In the genomic region with DNA sequence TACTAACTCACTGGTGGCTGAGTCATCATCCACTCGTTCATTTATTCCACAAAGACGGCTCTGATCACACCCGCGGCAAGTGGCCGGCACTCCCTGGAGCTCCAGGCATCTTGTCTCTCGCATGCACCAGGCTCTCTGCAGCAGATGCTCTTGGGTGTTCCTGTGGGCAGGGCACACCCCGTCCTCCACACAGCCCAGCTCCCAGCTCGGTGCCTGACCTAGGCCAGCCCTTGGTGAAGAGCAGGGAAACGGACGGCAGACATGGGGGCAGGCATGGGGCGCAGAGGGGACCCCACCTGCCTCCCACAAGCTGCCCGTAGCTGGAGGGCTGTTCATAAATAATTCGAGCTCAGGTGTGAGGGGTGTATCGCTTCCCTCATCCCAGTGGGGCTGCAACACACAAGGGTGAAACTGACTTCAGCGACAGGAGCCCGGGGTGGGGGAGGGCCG, we compare ENCODE assay signal across 1 cellular context.
TF ChIP-seq lines count a peak whose summit lies in the region.

No MANE protein-coding gene starts in this region.

TF ChIP-seq in HepG2, 621 proteins besides CTCF, POLR2A, EP300 and RAD21 (continued from another document):
- TF ChIP-seq, protein P1, sequence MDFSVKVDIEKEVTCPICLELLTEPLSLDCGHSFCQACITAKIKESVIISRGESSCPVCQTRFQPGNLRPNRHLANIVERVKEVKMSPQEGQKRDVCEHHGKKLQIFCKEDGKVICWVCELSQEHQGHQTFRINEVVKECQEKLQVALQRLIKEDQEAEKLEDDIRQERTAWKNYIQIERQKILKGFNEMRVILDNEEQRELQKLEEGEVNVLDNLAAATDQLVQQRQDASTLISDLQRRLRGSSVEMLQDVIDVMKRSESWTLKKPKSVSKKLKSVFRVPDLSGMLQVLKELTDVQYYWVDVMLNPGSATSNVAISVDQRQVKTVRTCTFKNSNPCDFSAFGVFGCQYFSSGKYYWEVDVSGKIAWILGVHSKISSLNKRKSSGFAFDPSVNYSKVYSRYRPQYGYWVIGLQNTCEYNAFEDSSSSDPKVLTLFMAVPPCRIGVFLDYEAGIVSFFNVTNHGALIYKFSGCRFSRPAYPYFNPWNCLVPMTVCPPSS (IDR thresholded peaks at IDR 0.05) = no peak
- TF ChIP-seq ZNF24 (IDR thresholded peaks at IDR 0.05) (no peak), IKZF4 (CRISPR knock-in tag; IDR thresholded peaks at IDR 0.05; ENCODE audit: borderline replicate concordance, low read depth, not compliant biosample characterization) (no peak), ZNF430 (CRISPR knock-in tag; IDR thresholded peaks at IDR 0.05) (no peak), SAP130 (CRISPR knock-in tag; IDR thresholded peaks at IDR 0.05; ENCODE audit: low read depth) (peak; percentile 23; the same call in 1 of the 2 replicates)
